ENCODE assay signal across 22 cellular contexts in genomic region chr1:21066365-21067012, GRCh38.
"Had no signal": no experiment of that assay in that cellular context is flagged by ENCODE, and none has a peak within 500 bp of the region (broad histone marks: within the 10 kb centered on the region; RNA-seq: fewer than 3 reads in every experiment).

No MANE protein-coding gene starts in this region.

- H2AFZ ChIP-seq: neural progenitor cell had no signal

- H3K9me3 ChIP-seq: left ventricle myocardium inferior, right lobe of liver, stomach, suprapubic skin, transverse colon had no signal

- H3K9ac ChIP-seq: neural progenitor cell had no signal

- H3K4me3 ChIP-seq: left ventricle myocardium inferior, neural progenitor cell, right lobe of liver, skin epidermis, stomach, suprapubic skin, transverse colon had no signal

- H3K27me3 ChIP-seq: neural progenitor cell, right lobe of liver, stomach, suprapubic skin, transverse colon had no signal

- DNase-seq: activated CD4-positive, alpha-beta T cell treated with anti-CD3 and anti-CD28 coated beads for 4 hours; activated CD4-positive, alpha-beta T cell treated with anti-CD3 and anti-CD28 coated beads, Interleukin-2, amount 50 U/mL, for 48 hours; activated CD4-positive, CD25-positive, alpha-beta regulatory T cell; activated CD8-positive, alpha-beta memory T cell treated with anti-CD3 and anti-CD28 coated beads, Interleukin-2, amount 50 U/mL, for 48 hours; activated naive CD4-positive, alpha-beta T cell treated with Interleukin-2 at 50 U/mL for 16 hours; activated naive CD8-positive, alpha-beta T cell treated with anti-CD3 and anti-CD28 coated beads, Interleukin-2, amount 10 ng/mL, durations not matched to agents 7 days and 5 days; activated T-cell treated with anti-CD3 and anti-CD28 coated beads, Interleukin-2, amount 50 U/mL, for 4 hours; amygdala; cortex of kidney; foreskin melanocyte; left ventricle myocardium inferior; naive thymus-derived CD4-positive, alpha-beta T cell; posterior cingulate gyrus; right lobe of liver; stimulated activated CD4-positive, alpha-beta T cell treated with anti-CD3 and anti-CD28 coated beads, Interleukin-2, amount 100 ng/mL, for 24 hours; stomach; transverse colon had no signal

- H3K4me1 ChIP-seq: neural progenitor cell had no signal

- H3K27ac ChIP-seq: left ventricle myocardium inferior, neural progenitor cell, right lobe of liver, skin epidermis, stomach, suprapubic skin, transverse colon had no signal

- H3K4me2 ChIP-seq: neural progenitor cell had no signal

- H3K36me3 ChIP-seq: left ventricle myocardium inferior, neural progenitor cell, right lobe of liver, suprapubic skin, transverse colon had no signal

- FAIRE-seq: bronchial epithelial cell, urothelium cell line had no signal
